ENCODE assay signal across 1 cellular context in genomic region chr11:57426439-57426753, GRCh38.
TF ChIP-seq lines count a peak whose summit lies in the region.

No MANE protein-coding gene starts in this region.

TF ChIP-seq in K562, 482 proteins besides CTCF, POLR2A, EP300 and RAD21 (continues in another document):
- TF ChIP-seq ZNF507 (tag; conservative IDR thresholded peaks at IDR 0.05): no peak
- 0 out of 2 replicates have a peak, but pooled peaks have one; percentile 14 for TF ChIP-seq USF2 (CRISPR knock-in tag; IDR thresholded peaks at IDR 0.05)
- no peak for TF ChIP-seq MYBL2 (IDR thresholded peaks at IDR 0.05; ENCODE audit: low read depth)
- TF ChIP-seq MYBL2 (CRISPR knock-in tag; IDR thresholded peaks at IDR 0.05; ENCODE audit: borderline replicate concordance): no peak
- TF ChIP-seq NFRKB (IDR thresholded peaks at IDR 0.05; ENCODE audit: low read depth): 0 out of 2 replicates have a peak, but pooled peaks have one; percentile 5
- no peak for TF ChIP-seq CREB1 (IDR thresholded peaks at IDR 0.05)
- TF ChIP-seq CREB1 (CRISPR knock-in tag; IDR thresholded peaks at IDR 0.05): no peak
- no peak for TF ChIP-seq PRDM10 (IDR thresholded peaks at IDR 0.05; ENCODE audit: partially characterized antibody)
- peak; percentile 14; the same call in 1 of the 2 replicates for TF ChIP-seq NKRF (IDR thresholded peaks at IDR 0.05; ENCODE audit: borderline replicate concordance)
- no peak for TF ChIP-seq TCF7 (IDR thresholded peaks at IDR 0.05; ENCODE audit: borderline replicate concordance)
- TF ChIP-seq E2F6 (IDR thresholded peaks at IDR 0.05; ENCODE audit: borderline replicate concordance in 1 of 2, extremely low read depth in 1 of 2, insufficient read depth in 1 of 2, insufficient read length in 1 of 2, low read depth in 1 of 2, low read length in 1 of 2, poor library complexity in 1 of 2, severe bottlenecking in 1 of 2): no peak
- TF ChIP-seq TBP (optimal IDR thresholded peaks at IDR 0.05; ENCODE audit: low read depth, low read length): peak; percentile 39
- TF ChIP-seq PKNOX1 (IDR thresholded peaks at IDR 0.05): 0 out of 2 replicates have a peak, but pooled peaks have one; percentile 6
- TF ChIP-seq MAX (CRISPR knock-in tag; IDR thresholded peaks at IDR 0.05): peak; percentile 14
- TF ChIP-seq SNRNP70 (optimal IDR thresholded peaks at IDR 0.05; ENCODE audit: low read depth, low read length): no peak
- no peak for TF ChIP-seq ZNF431 (CRISPR knock-in tag; IDR thresholded peaks at IDR 0.05)
- no peak for TF ChIP-seq ZNF696 (CRISPR knock-in tag; conservative IDR thresholded peaks at IDR 0.05)
- TF ChIP-seq ZNF609 (CRISPR knock-in tag; IDR thresholded peaks at IDR 0.05; ENCODE audit: borderline replicate concordance): no peak
- no peak for TF ChIP-seq ARID4B (CRISPR knock-in tag; IDR thresholded peaks at IDR 0.05)
- TF ChIP-seq EGR1 (conservative IDR thresholded peaks at IDR 0.05): no peak
- TF ChIP-seq ZNF398 (CRISPR knock-in tag; IDR thresholded peaks at IDR 0.05): no peak
- TF ChIP-seq ZEB2 (IDR thresholded peaks at IDR 0.05): peak; percentile 50; the same call in 1 of the 2 replicates
- TF ChIP-seq MNT (conservative IDR thresholded peaks at IDR 0.05): 0 out of 4 replicates have a peak, but pooled peaks of 1 of the 2 experiments have one; percentile 4
- TF ChIP-seq ZNF146 (CRISPR knock-in tag; IDR thresholded peaks at IDR 0.05; ENCODE audit: unreplicated experiment): no peak
- TF ChIP-seq TRIM24 (IDR thresholded peaks at IDR 0.05): no peak
- no peak for TF ChIP-seq ETS2 (tag; IDR thresholded peaks at IDR 0.05; ENCODE audit: borderline replicate concordance, poor library complexity, severe bottlenecking)
- no peak for TF ChIP-seq BCOR (IDR thresholded peaks at IDR 0.05)
- no peak for TF ChIP-seq FIP1L1 (IDR thresholded peaks at IDR 0.05; ENCODE audit: low read depth, low read length, poor library complexity, severe bottlenecking)
- TF ChIP-seq ARID3B (CRISPR knock-in tag; IDR thresholded peaks at IDR 0.05; ENCODE audit: borderline replicate concordance): no peak
